In genomic region chr17:81383504-81384421, GRCh38 we compare ENCODE assay signal across 23 cellular contexts. TPM values are rescaled to one million over a fixed set of nuclear protein-coding genes. Genes with fewer than 3 reads are reported as not detected.
A peak's percentile ranks its signal among the peaks of the same experiment; 100 is the strongest.
DNase-seq lines count a peak whose midpoint lies in the region; ATAC-seq and TF ChIP-seq lines count a peak whose summit lies in the region.
"Had no signal": no experiment of that assay in that cellular context is flagged by ENCODE, and none has a peak within 500 bp of the region (broad histone marks: within the 10 kb centered on the region; RNA-seq: fewer than 3 reads in every experiment).

No MANE protein-coding gene starts in this region.

- H4K12ac ChIP-seq in trophoblast cell (ENCODE audit: low read depth, low read length) = no peak overlapping the region

- H3K36me3 Mint-ChIP-seq in WTC11 = no peaks in the 10 kb centered on the region
- H3K36me3 Mint-ChIP-seq: CD4-positive, alpha-beta memory T cell had no signal

- TF ChIP-seq CTCF in HEK293 (tag by site-specific recombination; IDR thresholded peaks at IDR 0.05) = no peak
- TF ChIP-seq CTCF in esophagus muscularis mucosa (IDR thresholded peaks at IDR 0.05) = no peak
- TF ChIP-seq CTCF in WTC11 (IDR thresholded peaks at IDR 0.05) = no peak

- H3K27ac ChIP-seq in HEK293 (ENCODE audit: extremely low read depth, low read depth, low read length) (no peak overlapping the region), esophagus muscularis mucosa (replicated peaks in 1 of 4) (peak overlapping the region in 3 of 4 donors; percentile 25 to 40 (median 38)), trophoblast cell (ENCODE audit: low read depth, low read length) (no peak overlapping the region)
- H3K27ac ChIP-seq: BLaER1, HL-60, Peyer's patch had no signal

- ATAC-seq in sciatic nerve (no peak), WTC11 (no peak)

- peaks cover 56% of the 10 kb centered on the region for H3K27me3 Mint-ChIP-seq in WTC11 (ENCODE audit: low read depth)

- H3K4me3 ChIP-seq in HEK293 (ENCODE audit: low read depth, low read length) (no peak overlapping the region), esophagus muscularis mucosa (no peak overlapping the region), trophoblast cell (ENCODE audit: low read depth, low read length) (no peak overlapping the region)
- H3K4me3 ChIP-seq: BLaER1, MG63, Peyer's patch had no signal

- peak; percentile 55 for DNase-seq in SK-MEL-5 (ENCODE audit: low read depth, low spot score)
- DNase-seq in esophagus muscularis mucosa (ENCODE audit: extremely low spot score) = no peak
- DNase-seq in sciatic nerve (ENCODE audit: low spot score) = peak; percentile 59
- DNase-seq in WTC11 (ENCODE audit: low spot score) = no peak
- no peak for DNase-seq in NCI-H2196 (lab: John Stamatoyannopoulos, UW; ENCODE audit: unreplicated experiment)
- no peak for DNase-seq in trophoblast cell
- DNase-seq: CD4-positive, alpha-beta memory T cell; DMS153; GDM1; H7; IMR-90; Kasumi-1; MG63; NCI-H1092; NCI-H1436 treated with DMSO at 0.1 percent for 48 hours; NCI-H2081; NCI-H2171 treated with DMSO at 0.1 percent for 48 hours; NCI-H446 treated with DMSO at 0.1 percent for 48 hours; Peyer's patch; SHP77 treated with DMSO at 0.1 percent for 48 hours had no signal

- H3K9me3 ChIP-seq in HEK293 (ENCODE audit: control insufficient read depth, insufficient read depth, low read depth, low read length) = no peaks in the 10 kb centered on the region
- H3K9me3 ChIP-seq in esophagus muscularis mucosa = no peaks in the 10 kb centered on the region
- H3K9me3 ChIP-seq in trophoblast cell (ENCODE audit: insufficient read depth, low read depth, low read length) = peaks cover 3% of the 10 kb centered on the region
- H3K9me3 ChIP-seq: BLaER1, MG63, Peyer's patch had no signal

- H2AK5ac ChIP-seq in trophoblast cell (ENCODE audit: low read length) = no peak overlapping the region

- H3K27ac Mint-ChIP-seq in WTC11 = no peak overlapping the region
- H3K27ac Mint-ChIP-seq: CD4-positive, alpha-beta memory T cell had no signal

- in situ Hi-C loops in SK-MEL-5 (cut with HindIII; ENCODE audit: low pct_unique_long_range_greater_than_20kb, low sequenced_read_pairs) = no loop called here

- WGBS in esophagus muscularis mucosa = 91% methylated on average over 19 of the region's 32 CpGs
- WGBS in trophoblast cell (ENCODE audit: extremely low coverage, insufficient coverage, insufficient read length) = no CpG with 5 or more reads among the region's 32 CpGs

- no peak overlapping the region for H2BK12ac ChIP-seq in trophoblast cell (ENCODE audit: low read length)

- no peak for TF ChIP-seq POLR2A in esophagus muscularis mucosa (IDR thresholded peaks at IDR 0.05; ENCODE audit: low read depth)

- no peak overlapping the region for H3K9ac ChIP-seq in trophoblast cell (ENCODE audit: low read length)
- H3K9ac ChIP-seq: BLaER1 had no signal

- H3K79me1 ChIP-seq in trophoblast cell (ENCODE audit: low read length) = peaks cover 4% of the 10 kb centered on the region

- no peak overlapping the region for H2AFZ ChIP-seq in trophoblast cell (ENCODE audit: insufficient read depth, low read length, poor library complexity)

- H3K18ac ChIP-seq in trophoblast cell (ENCODE audit: low read length) = no peak overlapping the region

- no peak overlapping the region for H3K4me2 ChIP-seq in trophoblast cell (ENCODE audit: low read length)
- H3K4me2 ChIP-seq: BLaER1 had no signal

- no peak overlapping the region for H2BK5ac ChIP-seq in trophoblast cell (ENCODE audit: low read depth, low read length, poor library complexity)

- H3K36me3 ChIP-seq in HEK293 (ENCODE audit: control insufficient read depth in 2 of 2, insufficient read depth in 1 of 2, low read length in 2 of 2) = no peaks in the 10 kb centered on the region
- H3K36me3 ChIP-seq in esophagus muscularis mucosa = no peaks in the 10 kb centered on the region
- no peaks in the 10 kb centered on the region for H3K36me3 ChIP-seq in trophoblast cell (ENCODE audit: control insufficient read depth in 1 of 2, insufficient read depth in 2 of 2, low read length in 2 of 2)
- H3K36me3 ChIP-seq: BLaER1, MG63, Peyer's patch had no signal

- no peak overlapping the region for H4K8ac ChIP-seq in trophoblast cell (ENCODE audit: low read depth, low read length)

- CTCF ChIA-PET in HEK293 (lab: Yijun Ruan, JAX) = interaction anchor here (0.7 kb wide), 1 partner anchor 107 kb away, joined by 3 read pairs; no protein-coding TSS in a partner anchor
- CTCF ChIA-PET in WTC11 (lab: Charles Lee) = interaction anchor here (1.4 kb wide), 1 partner anchor 101 kb away, joined by 5 read pairs; no protein-coding TSS in a partner anchor

- H3K79me2 ChIP-seq in trophoblast cell (ENCODE audit: control insufficient read depth, insufficient read depth, low read length, poor library complexity) = peaks cover 3% of the 10 kb centered on the region

- no peak overlapping the region for H3K23ac ChIP-seq in trophoblast cell (ENCODE audit: low read length)

- no peak overlapping the region for H2BK120ac ChIP-seq in trophoblast cell (ENCODE audit: insufficient read depth, low read length, poor library complexity)

- POLR2A ChIA-PET in HEK293 (lab: Yijun Ruan, JAX) (interaction anchor here (1.0 kb wide), 1 partner anchor 11 kb away, joined by 4 read pairs; the partner anchor contains the start of gene BAHCC1), WTC11 (lab: Charles Lee) (no interaction called here)

- H3K27me3 ChIP-seq in esophagus muscularis mucosa (peaks cover 0 to 6% (median 0%) of the 10 kb centered on the region in 4 donors), trophoblast cell (ENCODE audit: insufficient read depth, low read length) (peaks cover 17% of the 10 kb centered on the region)
- H3K27me3 ChIP-seq: MG63, Peyer's patch had no signal

- no peak overlapping the region for H3K4me3 Mint-ChIP-seq in WTC11

- H3K4me1 Mint-ChIP-seq in WTC11 = peaks cover 6% of the 10 kb centered on the region
- H3K4me1 Mint-ChIP-seq: CD4-positive, alpha-beta memory T cell had no signal

- no peak overlapping the region for H4K91ac ChIP-seq in trophoblast cell (ENCODE audit: low read depth, low read length)

- intact Hi-C loops in esophagus muscularis mucosa (cut with DNase I) (no loop called here), sciatic nerve (cut with DNase I) (no loop called here)

- no peak overlapping the region for H3K14ac ChIP-seq in trophoblast cell (ENCODE audit: low read length)

- H3K9me3 Mint-ChIP-seq in WTC11 = no peaks in the 10 kb centered on the region
- H3K9me3 Mint-ChIP-seq: CD4-positive, alpha-beta memory T cell had no signal

- peaks cover 9% of the 10 kb centered on the region for H3K4me1 ChIP-seq in HEK293 (ENCODE audit: control insufficient read depth, insufficient read depth, low read length)
- H3K4me1 ChIP-seq in esophagus muscularis mucosa = peaks cover 21 to 33% (median 30%) of the 10 kb centered on the region in 4 donors
- peaks cover 3 to 7% of the 10 kb centered on the region in 2 experiments for H3K4me1 ChIP-seq in trophoblast cell (ENCODE audit: control insufficient read depth in 1 of 2, insufficient read depth in 2 of 2, low read length in 2 of 2)

- TF ChIP-seq EP300 in esophagus muscularis mucosa (IDR thresholded peaks at IDR 0.05) = no peak

- H3K4ac ChIP-seq in trophoblast cell (ENCODE audit: low read depth, low read length) = no peak overlapping the region

TF ChIP-seq in HEK293, 187 proteins besides CTCF, POLR2A, EP300 and RAD21 (continues in another document):
- TF ChIP-seq GLIS1 (tag by site-specific recombination; IDR thresholded peaks at IDR 0.05) (peak; percentile 19; the same call in 1 of the 2 replicates), ZNF24 (tag by site-specific recombination; IDR thresholded peaks at IDR 0.05) (no peak)
- TF ChIP-seq, protein P1, sequence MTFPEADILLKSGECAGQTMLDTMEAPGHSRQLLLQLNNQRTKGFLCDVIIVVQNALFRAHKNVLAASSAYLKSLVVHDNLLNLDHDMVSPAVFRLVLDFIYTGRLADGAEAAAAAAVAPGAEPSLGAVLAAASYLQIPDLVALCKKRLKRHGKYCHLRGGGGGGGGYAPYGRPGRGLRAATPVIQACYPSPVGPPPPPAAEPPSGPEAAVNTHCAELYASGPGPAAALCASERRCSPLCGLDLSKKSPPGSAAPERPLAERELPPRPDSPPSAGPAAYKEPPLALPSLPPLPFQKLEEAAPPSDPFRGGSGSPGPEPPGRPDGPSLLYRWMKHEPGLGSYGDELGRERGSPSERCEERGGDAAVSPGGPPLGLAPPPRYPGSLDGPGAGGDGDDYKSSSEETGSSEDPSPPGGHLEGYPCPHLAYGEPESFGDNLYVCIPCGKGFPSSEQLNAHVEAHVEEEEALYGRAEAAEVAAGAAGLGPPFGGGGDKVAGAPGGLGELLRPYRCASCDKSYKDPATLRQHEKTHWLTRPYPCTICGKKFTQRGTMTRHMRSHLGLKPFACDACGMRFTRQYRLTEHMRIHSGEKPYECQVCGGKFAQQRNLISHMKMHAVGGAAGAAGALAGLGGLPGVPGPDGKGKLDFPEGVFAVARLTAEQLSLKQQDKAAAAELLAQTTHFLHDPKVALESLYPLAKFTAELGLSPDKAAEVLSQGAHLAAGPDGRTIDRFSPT (tag by site-specific recombination; IDR thresholded peaks at IDR 0.05) = peak; percentile 70

TF ChIP-seq in WTC11, 78 proteins besides CTCF, POLR2A, EP300 and RAD21 (continues in another document):
- TF ChIP-seq ZNF425 (CRISPR knock-in tag; conservative IDR thresholded peaks at IDR 0.05) = no peak
- no peak for TF ChIP-seq GABPB1 (CRISPR knock-in tag; IDR thresholded peaks at IDR 0.05)

RNA-seq across cellular contexts. Expression of gene BAHCC1, which starts 11.5 kb away (rescaled TPM):
- 15.4 and 19.1 TPM in 2 replicates for total RNA-seq in SK-MEL-5 (2014; rRNA removed; shearing (Covaris generic))
- polyA plus RNA-seq in SK-MEL-5 (2015; cell fraction: cytosol; rRNA removed) = 64.9 and 83.0 TPM in 2 replicates
- polyA plus RNA-seq in SK-MEL-5 (2015; cell fraction: nucleus; rRNA removed) = 202 and 203 TPM in 2 replicates
- total RNA-seq in esophagus muscularis mucosa = 10 to 100 TPM; 15.9 to 38.1 (median 21.1) TPM
- total RNA-seq in sciatic nerve = 47.8 TPM
- 17.1 to 29.8 TPM (median 21.5 TPM) in 3 replicates for total RNA-seq in WTC11 (2021)
- 2.8 and 3.1 TPM in 2 replicates for polyA plus RNA-seq in trophoblast cell (2013)
- total RNA-seq: CD4-positive, alpha-beta memory T cell had no signal
- polyA plus RNA-seq: CD4-positive, alpha-beta memory T cell had no signal

Comparison
In these comparisons a context has a peak if more than half of its experiments do, and no peak if none do; other contexts are left out.
1. H3K27ac ChIP-seq: peak in esophagus muscularis mucosa (3 of 4); none in HEK293 (single experiment) and trophoblast cell (single experiment).
2. DNase-seq: peak in SK-MEL-5 (single experiment) and sciatic nerve (single experiment); none in esophagus muscularis mucosa (single experiment), WTC11 (single experiment), NCI-H2196 (single experiment) and trophoblast cell (0 of 2).